ENCODE assay signal across 1 cellular context in genomic region chr20:44400671-44401051, GRCh38.
TF ChIP-seq lines count a peak whose summit lies in the region.

No MANE protein-coding gene starts in this region.

TF ChIP-seq in HepG2, 621 proteins besides CTCF, POLR2A, EP300 and RAD21 (continues in another document):
- TF ChIP-seq ZBTB26 (CRISPR knock-in tag; IDR thresholded peaks at IDR 0.05; ENCODE audit: borderline replicate concordance) (0 out of 2 replicates have a peak, but pooled peaks have one; percentile 2), ZNF512 (CRISPR knock-in tag; IDR thresholded peaks at IDR 0.05) (no peak), SOX5 (CRISPR knock-in tag; IDR thresholded peaks at IDR 0.05; ENCODE audit: borderline replicate concordance) (no peak), IRF9 (CRISPR knock-in tag; IDR thresholded peaks at IDR 0.05; ENCODE audit: borderline replicate concordance) (no peak), TAF1 (CRISPR knock-in tag; IDR thresholded peaks at IDR 0.05) (no peak), MTERF4 (CRISPR knock-in tag; IDR thresholded peaks at IDR 0.05) (no peak; the same call in 1 of the 2 replicates), GMEB1 (CRISPR knock-in tag; IDR thresholded peaks at IDR 0.05; ENCODE audit: borderline replicate concordance) (no peak), ZNF224 (CRISPR knock-in tag; IDR thresholded peaks at IDR 0.05) (no peak), STAG1 (CRISPR knock-in tag; IDR thresholded peaks at IDR 0.05) (no peak), GRHL1 (CRISPR knock-in tag; conservative IDR thresholded peaks at IDR 0.05) (no peak), CAMTA2 (CRISPR knock-in tag; IDR thresholded peaks at IDR 0.05; ENCODE audit: borderline replicate concordance) (0 out of 2 replicates have a peak, but pooled peaks have one; percentile 14), SMAD3 (CRISPR knock-in tag; IDR thresholded peaks at IDR 0.05) (no peak), CEBPB (IDR thresholded peaks at IDR 0.05; ENCODE audit: borderline replicate concordance, low read depth, low read length) (no peak), PREB (CRISPR knock-in tag; IDR thresholded peaks at IDR 0.05) (no peak), ASH2L (IDR thresholded peaks at IDR 0.05; ENCODE audit: insufficient read length, low read depth, low read length) (peak; percentile 6), ZNF572 (CRISPR knock-in tag; IDR thresholded peaks at IDR 0.05) (no peak), ZNF343 (CRISPR knock-in tag; IDR thresholded peaks at IDR 0.05) (no peak), FOXK1 (CRISPR knock-in tag; IDR thresholded peaks at IDR 0.05; ENCODE audit: borderline replicate concordance, low read depth) (no peak), AHDC1 (CRISPR knock-in tag; IDR thresholded peaks at IDR 0.05; ENCODE audit: borderline replicate concordance) (no peak), RFXAP (CRISPR knock-in tag; IDR thresholded peaks at IDR 0.05; ENCODE audit: borderline replicate concordance) (no peak), E2F2 (CRISPR knock-in tag; IDR thresholded peaks at IDR 0.05; ENCODE audit: borderline replicate concordance) (no peak), YEATS2 (CRISPR knock-in tag; IDR thresholded peaks at IDR 0.05; ENCODE audit: borderline replicate concordance) (no peak), STAT6 (CRISPR knock-in tag; IDR thresholded peaks at IDR 0.05; ENCODE audit: borderline replicate concordance) (peak; percentile 71; the same call in 1 of the 2 replicates), PHF21A (CRISPR knock-in tag; IDR thresholded peaks at IDR 0.05) (no peak), ZNF335 (CRISPR knock-in tag; IDR thresholded peaks at IDR 0.05) (no peak), MBD4 (IDR thresholded peaks at IDR 0.05; ENCODE audit: borderline replicate concordance, low read length) (no peak), ZNF383 (CRISPR knock-in tag; IDR thresholded peaks at IDR 0.05; ENCODE audit: borderline replicate concordance) (peak; percentile 1; the same call in 1 of the 2 replicates), ADNP (CRISPR knock-in tag; IDR thresholded peaks at IDR 0.05) (no peak), ZSCAN29 (CRISPR knock-in tag; conservative IDR thresholded peaks at IDR 0.05) (no peak), ZNF597 (CRISPR knock-in tag; IDR thresholded peaks at IDR 0.05) (no peak), ZNF781 (CRISPR knock-in tag; IDR thresholded peaks at IDR 0.05; ENCODE audit: borderline replicate concordance, not compliant biosample characterization) (no peak), ARNTL (CRISPR knock-in tag; IDR thresholded peaks at IDR 0.05) (no peak), HBP1 (CRISPR knock-in tag; IDR thresholded peaks at IDR 0.05; ENCODE audit: low read depth) (no peak), SSRP1 (CRISPR knock-in tag; IDR thresholded peaks at IDR 0.05) (no peak), RAD51 (IDR thresholded peaks at IDR 0.05; ENCODE audit: borderline replicate concordance) (no peak)
